26 cellular contexts compared by ENCODE assay signal in the genomic region with DNA sequence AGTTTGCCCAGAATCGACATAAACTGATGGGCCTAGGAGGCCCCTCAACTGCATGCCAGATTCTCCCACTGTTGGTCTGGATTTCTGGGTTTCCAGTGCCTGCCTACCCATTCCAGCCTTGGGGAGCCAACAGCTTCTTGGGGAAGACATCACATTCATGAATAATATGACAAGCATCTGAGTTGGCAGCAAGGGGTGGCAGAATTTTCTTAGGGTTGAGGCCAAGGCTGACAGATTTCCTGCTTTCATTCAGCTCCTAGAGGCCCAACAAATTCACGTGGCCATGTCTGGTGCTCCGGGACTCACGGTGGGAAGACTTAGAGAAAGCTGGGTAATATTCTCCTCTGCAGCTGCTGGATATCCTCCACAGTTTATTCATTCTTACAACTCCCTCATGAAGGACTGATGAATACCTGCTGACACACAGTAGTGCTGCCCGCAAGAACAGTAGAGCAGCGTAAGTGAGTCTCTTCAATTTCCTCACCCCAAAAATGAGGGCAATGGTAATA.
DNase-seq lines count a peak whose midpoint lies in the region; ATAC-seq and TF ChIP-seq lines count a peak whose summit lies in the region.
"Had no signal": no experiment of that assay in that cellular context is flagged by ENCODE, and none has a peak within 500 bp of the region (broad histone marks: within the 10 kb centered on the region; RNA-seq: fewer than 3 reads in every experiment).

No MANE protein-coding gene starts in this region.

- H3K9ac ChIP-seq in GM23248 (no peak overlapping the region), endodermal cell (ENCODE audit: extremely low read depth, low read length, poor library complexity, severe bottlenecking) (no peak overlapping the region)

- H3K9me3 ChIP-seq in GM23248 (ENCODE audit: low read depth), result no peaks in the 10 kb centered on the region
- no peaks in the 10 kb centered on the region for H3K9me3 ChIP-seq in T-helper 17 cell (ENCODE audit: control insufficient read depth, low read length, poor library complexity, severe bottlenecking)
- H3K9me3 ChIP-seq in endodermal cell (ENCODE audit: control insufficient read depth, low read length), result peaks cover 69% of the 10 kb centered on the region
- H3K9me3 ChIP-seq: BE2C had no signal

- no peaks in the 10 kb centered on the region for H3F3A ChIP-seq in GM23248 (ENCODE audit: insufficient read depth)

- H3K27ac ChIP-seq in GM23248, result no peak overlapping the region
- no peak overlapping the region for H3K27ac ChIP-seq in endodermal cell (ENCODE audit: low read depth, low read length)
- H3K27ac ChIP-seq: SJSA1 had no signal

- in situ Hi-C loops in GM23248 (cut with MboI), result no loop called here

- no peaks in the 10 kb centered on the region for H3K36me3 ChIP-seq in GM23248 (ENCODE audit: low read depth)
- H3K36me3 ChIP-seq in endodermal cell (ENCODE audit: control insufficient read depth, insufficient read depth, low read length), result no peaks in the 10 kb centered on the region
- H3K36me3 ChIP-seq: BE2C, SJSA1 had no signal

- H3K27ac Mint-ChIP-seq in chondrocyte (ENCODE audit: unreplicated experiment) (peak overlapping the region; percentile 49), T-helper 17 cell (no peak overlapping the region), endodermal cell (no peak overlapping the region)
- H3K27ac Mint-ChIP-seq: CD14-positive monocyte; CD8-positive, alpha-beta memory T cell; H9; HFFc6 had no signal

- H3K27me3 ChIP-seq in GM23248 (replicated peaks; ENCODE audit: insufficient read depth) (no peaks in the 10 kb centered on the region), endodermal cell (ENCODE audit: control insufficient read depth, insufficient read depth, low read length, poor library complexity, severe bottlenecking) (no peaks in the 10 kb centered on the region)
- H3K27me3 ChIP-seq: BE2C, SJSA1 had no signal

- peak; percentile 33 for DNase-seq in M059J (ENCODE audit: low read depth)
- DNase-seq in chondrocyte (ENCODE audit: low spot score), result no peak
- DNase-seq in stromal cell of bone marrow (ENCODE audit: low read depth), result peak; percentile 57
- DNase-seq in GM23248, result no peak
- no peak for DNase-seq in T-helper 17 cell
- no peak for DNase-seq in endodermal cell
- no peak for DNase-seq in stimulated activated CD4-positive, alpha-beta T cell treated with anti-CD3 and anti-CD28 coated beads, Interleukin-4, amount 100 ng/mL, for 1 hour
- DNase-seq: BE2C; CD8-positive, alpha-beta memory T cell; DMS 273 treated with DMSO at 0.1 percent for 48 hours; DMS79; GF-D8; H9; HFFc6; KBM-7; NCI-H1048; NCI-H1417; NCI-H1694; NCI-H2029 treated with DMSO at 0.1 percent for 48 hours; NCI-H446 treated with DMSO at 0.1 percent for 48 hours; NCI-H526; NCI-H82; Right ventricle myocardium superior; RPMI8226 had no signal

- H3K79me2 ChIP-seq in GM23248 (ENCODE audit: insufficient read depth), result no peaks in the 10 kb centered on the region

- TF ChIP-seq CTCF in chondrocyte (IDR thresholded peaks at IDR 0.05) (no peak), endodermal cell (conservative IDR thresholded peaks at IDR 0.05) (no peak)

- H3K4me2 ChIP-seq in GM23248 (ENCODE audit: unreplicated experiment), result no peak overlapping the region

- ATAC-seq in T-helper 17 cell, result no peak

- H3K4me1 ChIP-seq in GM23248 (ENCODE audit: insufficient read depth) (no peaks in the 10 kb centered on the region), endodermal cell (ENCODE audit: control insufficient read depth, insufficient read depth, low read length) (no peaks in the 10 kb centered on the region)
- H3K4me1 ChIP-seq: BE2C, SJSA1 had no signal

- H3K27me3 Mint-ChIP-seq in chondrocyte (ENCODE audit: low read depth) (no peaks in the 10 kb centered on the region), T-helper 17 cell (no peaks in the 10 kb centered on the region), endodermal cell (ENCODE audit: insufficient read depth) (no peaks in the 10 kb centered on the region)

- H3K36me3 Mint-ChIP-seq in chondrocyte (ENCODE audit: low read depth) (peaks cover 8% of the 10 kb centered on the region), T-helper 17 cell (ENCODE audit: low read depth) (no peaks in the 10 kb centered on the region), endodermal cell (ENCODE audit: low read depth) (peaks cover 49% of the 10 kb centered on the region)
- H3K36me3 Mint-ChIP-seq: CD14-positive monocyte had no signal

- peaks cover 19% of the 10 kb centered on the region for H3K4me1 Mint-ChIP-seq in chondrocyte (ENCODE audit: low read depth)
- no peaks in the 10 kb centered on the region for H3K4me1 Mint-ChIP-seq in T-helper 17 cell
- no peaks in the 10 kb centered on the region for H3K4me1 Mint-ChIP-seq in endodermal cell
- H3K4me1 Mint-ChIP-seq: CD14-positive monocyte; CD8-positive, alpha-beta memory T cell; H9 had no signal

- H3K9me3 Mint-ChIP-seq in chondrocyte (ENCODE audit: low read depth), result peaks cover 23% of the 10 kb centered on the region
- H3K9me3 Mint-ChIP-seq in endodermal cell, result peaks cover 75% of the 10 kb centered on the region

- no peak overlapping the region for H2AFZ ChIP-seq in GM23248

- no peaks in the 10 kb centered on the region for H4K20me1 ChIP-seq in GM23248 (ENCODE audit: insufficient read depth)

- no peaks in the 10 kb centered on the region for H3K9me2 ChIP-seq in GM23248 (ENCODE audit: insufficient read depth)

- H3K4me3 ChIP-seq in GM23248, result no peak overlapping the region
- no peak overlapping the region for H3K4me3 ChIP-seq in endodermal cell (ENCODE audit: low read length)
- H3K4me3 ChIP-seq: SJSA1 had no signal

- whole genome bisulfite sequencing in GM23248 (ENCODE audit: low coverage in 1 of 2, low lambda C conversion rate in 2 of 2, missing lambda C conversion rate in 2 of 2), 2 experiments, result 74 to 80% methylated on average over 6 of the region's 6 CpGs
- WGBS in endodermal cell (ENCODE audit: insufficient coverage in 1 of 2, insufficient read length in 1 of 2), 2 experiments, result 83 to 96% methylated on average over 1 to 6 of the region's 6 CpGs

- H3K4me3 Mint-ChIP-seq in chondrocyte (ENCODE audit: unreplicated experiment) (no peak overlapping the region), T-helper 17 cell (no peak overlapping the region), endodermal cell (no peak overlapping the region)
- H3K4me3 Mint-ChIP-seq: CD14-positive monocyte; CD8-positive, alpha-beta memory T cell; H9; HFFc6 had no signal

Comparison
In these comparisons a context has a peak if more than half of its experiments do, and no peak if none do; other contexts are left out.
1. DNase-seq: peak in M059J (single experiment) and stromal cell of bone marrow (single experiment); none in chondrocyte (single experiment), GM23248 (single experiment), T-helper 17 cell (0 of 3), endodermal cell (single experiment) and stimulated activated CD4-positive, alpha-beta T cell treated with anti-CD3 and anti-CD28 coated beads, Interleukin-4, amount 100 ng/mL, for 1 hour (single experiment).